Comparison of ENCODE assay signal across 9 cellular contexts in the genomic region with DNA sequence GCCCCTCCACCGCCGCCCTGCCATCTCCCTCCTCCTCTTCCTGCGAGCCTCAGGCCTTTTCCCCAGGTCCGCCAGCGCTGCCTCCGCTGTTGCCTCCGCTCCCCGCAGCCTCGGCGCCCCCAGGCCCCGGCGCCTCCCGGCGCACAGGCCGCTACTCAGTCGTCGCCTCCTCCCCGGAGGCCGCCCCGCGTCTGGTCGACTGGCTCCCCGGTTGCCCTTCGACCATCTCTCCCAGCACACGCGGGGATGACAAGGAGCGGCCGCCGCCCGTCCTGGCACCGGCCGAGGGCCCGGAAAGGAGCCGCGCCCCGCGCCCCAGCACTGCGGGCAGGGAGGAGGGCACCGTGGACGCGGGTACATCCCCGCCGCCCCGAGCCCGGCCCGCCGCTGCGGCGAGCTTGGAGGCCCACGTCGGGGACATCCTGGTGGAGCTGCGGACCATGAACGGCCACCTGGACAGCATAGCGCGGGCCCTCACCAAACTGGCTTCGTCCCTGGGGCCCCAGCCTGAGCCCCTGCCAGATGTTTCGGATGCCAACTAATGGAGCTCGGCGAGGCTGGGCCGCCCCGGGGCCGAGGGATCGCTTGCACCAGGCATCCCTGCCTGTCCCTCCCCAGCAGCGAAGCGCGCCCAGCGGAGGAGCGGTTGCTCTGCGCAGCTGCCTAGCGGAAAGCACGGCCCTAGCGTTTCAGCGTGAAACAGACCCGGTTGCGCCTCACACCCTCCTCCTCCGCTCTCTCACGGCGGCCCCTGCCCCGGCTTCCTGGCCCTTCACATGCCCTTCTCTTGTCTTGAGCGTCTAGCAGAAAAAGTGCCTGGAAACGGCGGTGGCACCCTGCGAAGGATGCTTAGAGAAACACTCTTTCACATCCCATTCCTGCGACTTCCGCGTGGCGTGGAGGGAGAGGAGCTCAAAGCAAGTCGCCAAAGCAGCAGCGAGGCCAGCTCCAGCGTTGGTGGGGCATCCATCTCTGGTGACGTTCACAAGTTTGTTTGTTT.
DNase-seq lines count a peak whose midpoint lies in the region; ATAC-seq and TF ChIP-seq lines count a peak whose summit lies in the region.
"Had no signal": no experiment of that assay in that cellular context is flagged by ENCODE, and none has a peak within 500 bp of the region (broad histone marks: within the 10 kb centered on the region; RNA-seq: fewer than 3 reads in every experiment).

No MANE protein-coding gene starts in this region.

- no peak overlapping the region for H2BK5ac ChIP-seq in H9 (ENCODE audit: insufficient read length, low read length)

- H3K27me3 Mint-ChIP-seq in H9 (ENCODE audit: low read depth), result peaks cover 76% of the 10 kb centered on the region
- peaks cover 25% of the 10 kb centered on the region for H3K27me3 Mint-ChIP-seq in activated T-cell treated with anti-CD3 and anti-CD28 coated beads, Interleukin-2, amount 50 U/mL, for 4 hours (ENCODE audit: low read depth)

- WGBS in H9 (ENCODE audit: extremely low coverage, insufficient read length, low lambda C conversion rate), result no CpG with 5 or more reads among the region's 91 CpGs

- no peak overlapping the region for H2BK12ac ChIP-seq in H9 (ENCODE audit: insufficient read length, low read depth, low read length)

- no peak overlapping the region for H3T11ph ChIP-seq in H9 (ENCODE audit: low read length)

- H2AFZ ChIP-seq in H9 (ENCODE audit: low read length), result no peak overlapping the region

- H3K79me2 ChIP-seq in H9 (ENCODE audit: insufficient read depth, low read length), result no peaks in the 10 kb centered on the region

- H3K27ac Mint-ChIP-seq in H9, result no peak overlapping the region

- H3K4me1 Mint-ChIP-seq in H9, result peaks cover 26 to 30% of the 10 kb centered on the region in 2 experiments
- H3K4me1 Mint-ChIP-seq in activated T-cell treated with anti-CD3 and anti-CD28 coated beads, Interleukin-2, amount 50 U/mL, for 4 hours (ENCODE audit: low read depth), result peaks cover 31% of the 10 kb centered on the region

- H4K20me1 ChIP-seq in H9 (ENCODE audit: control insufficient read depth, insufficient read depth, insufficient read length), result no peaks in the 10 kb centered on the region

- peak; percentile 29; the same call in 1 of the 3 replicates for TF ChIP-seq CTCF in H9 (conservative IDR thresholded peaks at IDR 0.05)

- no peak overlapping the region for H2AK5ac ChIP-seq in H9 (ENCODE audit: insufficient read length, low read length)

- H4K8ac ChIP-seq in H9 (replicated peaks; ENCODE audit: insufficient read length, low read depth, low read length), result no peak overlapping the region

- peak overlapping the region; percentile 55 for H3K4me2 ChIP-seq in H9 (ENCODE audit: insufficient read depth, insufficient read length, low read length)

- no peaks in the 10 kb centered on the region for H3K79me1 ChIP-seq in H9 (ENCODE audit: insufficient read depth, low read depth, low read length, poor library complexity, severe bottlenecking)

- H2BK20ac ChIP-seq in H9 (ENCODE audit: low read depth, low read length, poor library complexity, severe bottlenecking), result no peak overlapping the region

- H3K36me3 Mint-ChIP-seq in H9 (ENCODE audit: insufficient read depth in 1 of 3, low read depth in 3 of 3), result 0 out of 7 replicates have a peak, but pooled peaks cover 0 to 2% (median 0%) of the 10 kb centered on the region in 3 experiments
- no peaks in the 10 kb centered on the region for H3K36me3 Mint-ChIP-seq in activated T-cell treated with anti-CD3 and anti-CD28 coated beads, Interleukin-2, amount 50 U/mL, for 4 hours (ENCODE audit: insufficient read depth)

- no peak overlapping the region for H3K23ac ChIP-seq in H9 (ENCODE audit: insufficient read length, low read depth, low read length)

- H3K9ac ChIP-seq in H9 (ENCODE audit: extremely low read depth, insufficient read length, low read length), result no peak overlapping the region

- no peak overlapping the region for H4K5ac ChIP-seq in H9 (ENCODE audit: insufficient read length, low read depth, low read length)

- H4K91ac ChIP-seq in H9 (ENCODE audit: insufficient read length, low read depth, low read length), result no peak overlapping the region

- no peak overlapping the region for H3K56ac ChIP-seq in H9 (ENCODE audit: insufficient read length, low read depth, low read length)

- intact Hi-C loops in head of caudate nucleus (cut with DNase I), result no loop called here

- no peak overlapping the region for H3K27ac ChIP-seq in H9 (ENCODE audit: insufficient read length, low read depth, low read length)
- H3K27ac ChIP-seq: adrenal gland had no signal

- H3K27me3 ChIP-seq in H9 (ENCODE audit: insufficient read depth, low read length), result peaks cover 20% of the 10 kb centered on the region; the same call in 1 of the 2 replicates

- no peak overlapping the region for H3K4ac ChIP-seq in H9 (ENCODE audit: low read depth, low read length)

- H3K18ac ChIP-seq in H9 (ENCODE audit: insufficient read length, low read depth, low read length), result no peak overlapping the region

- H3K14ac ChIP-seq in H9 (ENCODE audit: insufficient read depth, low read length), result peak overlapping the region; percentile 39

- H3K4me1 ChIP-seq in H9 (ENCODE audit: insufficient read depth, low read length), result no peaks in the 10 kb centered on the region; the same call in 1 of the 2 replicates

- H2BK120ac ChIP-seq in H9 (ENCODE audit: low read depth, low read length, poor library complexity, severe bottlenecking), result no peak overlapping the region

- H3K23me2 ChIP-seq in H9 (ENCODE audit: insufficient read length, low read depth, low read length, poor library complexity, severe bottlenecking), result peaks cover 6% of the 10 kb centered on the region

- peak; percentile 66 for DNase-seq in H9
- peak; percentile 32 for DNase-seq in activated T-cell treated with anti-CD3 and anti-CD28 coated beads, Interleukin-2, amount 50 U/mL, for 4 hours
- peak in 41 of 42 donors; percentile 20 to 72 (median 50) for DNase-seq in head of caudate nucleus
- DNase-seq in putamen (ENCODE audit: low spot score), result peak; percentile 14
- no peak for DNase-seq in NCI-H2171 treated with DMSO at 0.1 percent for 48 hours (lab: John Stamatoyannopoulos, UW)

- H2BK15ac ChIP-seq in H9 (ENCODE audit: low read depth, low read length), result no peak overlapping the region

- no peaks in the 10 kb centered on the region for H3K9me3 ChIP-seq in H9 (ENCODE audit: control insufficient read depth, low read depth, low read length)
- H3K9me3 ChIP-seq: adrenal gland had no signal

- peak overlapping the region; percentile 52 to 73 for H3K4me3 Mint-ChIP-seq in H9
- H3K4me3 Mint-ChIP-seq in activated T-cell treated with anti-CD3 and anti-CD28 coated beads, Interleukin-2, amount 50 U/mL, for 4 hours, result peak overlapping the region; percentile 63

- ATAC-seq in activated T-cell treated with anti-CD3 and anti-CD28 coated beads, Interleukin-2, amount 50 U/mL, for 4 hours, result peak; percentile 83 to 87
- no peak for ATAC-seq in HG03354 (IDR thresholded peaks at IDR 0.05; ENCODE audit: poor library complexity, severe bottlenecking, unreplicated experiment)
- ATAC-seq in HG03045 (IDR thresholded peaks at IDR 0.05; ENCODE audit: unreplicated experiment), result no peak
- ATAC-seq in GM18873 (IDR thresholded peaks at IDR 0.05; ENCODE audit: low FRiP score, unreplicated experiment), result no peak

- H3K9me3 Mint-ChIP-seq in H9, result peaks cover 0 to 2% of the 10 kb centered on the region in 2 experiments; a peak in 1 of 5 replicates
- no peaks in the 10 kb centered on the region for H3K9me3 Mint-ChIP-seq in activated T-cell treated with anti-CD3 and anti-CD28 coated beads, Interleukin-2, amount 50 U/mL, for 4 hours

Comparison
In these comparisons a context has a peak if more than half of its experiments do, and no peak if none do; other contexts are left out.
1. ATAC-seq: peak in activated T-cell treated with anti-CD3 and anti-CD28 coated beads, Interleukin-2, amount 50 U/mL, for 4 hours (2 of 2); none in HG03354 (single experiment), HG03045 (single experiment) and GM18873 (single experiment).